In genomic region chr1:12052008-12052573, GRCh38 we compare ENCODE assay signal across 1 cellular context.
TF ChIP-seq lines count a peak whose summit lies in the region.

No MANE protein-coding gene starts in this region.

TF ChIP-seq in GM12878, 131 proteins besides CTCF, POLR2A, EP300 and RAD21 (continued from another document and continues in another):
- TF ChIP-seq ZNF687 (IDR thresholded peaks at IDR 0.05) (peak; percentile 82; the same call in 1 of the 2 replicates), SMARCA5 (IDR thresholded peaks at IDR 0.05) (peak; percentile 70; the same call in 1 of the 2 replicates), ZNF384 (IDR thresholded peaks at IDR 0.05; ENCODE audit: borderline replicate concordance, low read depth, low read length) (no peak), E2F8 (IDR thresholded peaks at IDR 0.05; ENCODE audit: low read depth, partially characterized antibody) (no peak), MTA2 (IDR thresholded peaks at IDR 0.05; ENCODE audit: low read depth) (peak; percentile 90), MTA3 (IDR thresholded peaks at IDR 0.05; ENCODE audit: borderline replicate concordance, low read length) (no peak), ZBTB33 (IDR thresholded peaks at IDR 0.05) (no peak), ZNF217 (IDR thresholded peaks at IDR 0.05) (peak; percentile 65; the same call in 1 of the 2 replicates), IRF3 (IDR thresholded peaks at IDR 0.05) (no peak), NFIC (IDR thresholded peaks at IDR 0.05; ENCODE audit: low read depth, low read length) (no peak), ZNF24 (IDR thresholded peaks at IDR 0.05) (peak; percentile 57; the same call in 1 of the 2 replicates), POU2F2 (IDR thresholded peaks at IDR 0.05; ENCODE audit: borderline replicate concordance, low read depth, low read length) (peak; percentile 91), GATAD2B (conservative IDR thresholded peaks at IDR 0.05; ENCODE audit: low read depth) (peak; percentile 99), SUZ12 (IDR thresholded peaks at IDR 0.05; ENCODE audit: unreplicated experiment) (no peak), ATF3 (IDR thresholded peaks at IDR 0.05; ENCODE audit: borderline replicate concordance, extremely low read depth, low read depth, low read length) (no peak), WRNIP1 (IDR thresholded peaks at IDR 0.05; ENCODE audit: borderline replicate concordance, low read depth, low read length) (no peak), MLLT1 (IDR thresholded peaks at IDR 0.05) (peak; percentile 66), IRF5 (IDR thresholded peaks at IDR 0.05; ENCODE audit: borderline replicate concordance) (no peak), CREB1 (IDR thresholded peaks at IDR 0.05; ENCODE audit: low read depth) (no peak), PBX3 (IDR thresholded peaks at IDR 0.05; ENCODE audit: insufficient replicate concordance, low read depth, low read length) (peak; percentile 41), BCL3 (IDR thresholded peaks at IDR 0.05; ENCODE audit: borderline replicate concordance, insufficient read depth, low read depth, low read length, poor library complexity, severe bottlenecking) (peak; percentile 98), MAX (IDR thresholded peaks at IDR 0.05; ENCODE audit: low read depth, low read length) (no peak), BCL11A (IDR thresholded peaks at IDR 0.05; ENCODE audit: low read depth, low read length) (peak; percentile 97), LARP7 (IDR thresholded peaks at IDR 0.05) (0 out of 2 replicates have a peak, but pooled peaks have one; percentile 38), JUNB (IDR thresholded peaks at IDR 0.05) (peak; percentile 99), CHD2 (IDR thresholded peaks at IDR 0.05; ENCODE audit: borderline replicate concordance, low read depth, low read length) (peak; percentile 36; the same call in 1 of the 2 replicates), SP1 (IDR thresholded peaks at IDR 0.05; ENCODE audit: low read depth, low read length) (peak; percentile 90), NR2F1 (conservative IDR thresholded peaks at IDR 0.05) (peak; percentile 92), IKZF1 (conservative IDR thresholded peaks at IDR 0.05) (peak; percentile 97), CREM (IDR thresholded peaks at IDR 0.05; ENCODE audit: low read depth) (peak; percentile 95), YY1 (IDR thresholded peaks at IDR 0.05; ENCODE audit: low read depth, low read length) (peak; percentile 67; the same call in 1 of the 2 replicates), ETV6 (conservative IDR thresholded peaks at IDR 0.05 in 1 of 2, IDR thresholded peaks at IDR 0.05 in 1 of 2; ENCODE audit: borderline replicate concordance in 1 of 2, low read depth in 1 of 2) (peak in 1 of 2 experiments; percentile 75; a peak in 2 of 4 replicates), BACH1 (IDR thresholded peaks at IDR 0.05; ENCODE audit: borderline replicate concordance) (peak; percentile 94; the same call in 1 of the 2 replicates), PRDM15 (CRISPR knock-in tag; IDR thresholded peaks at IDR 0.05) (no peak), KLF5 (IDR thresholded peaks at IDR 0.05; ENCODE audit: partially characterized antibody) (peak; percentile 58), TCF12 (IDR thresholded peaks at IDR 0.05; ENCODE audit: low read depth, low read length) (peak; percentile 89; the same call in 1 of the 2 replicates), HDAC6 (IDR thresholded peaks at IDR 0.05; ENCODE audit: unreplicated experiment) (no peak), IRF4 (IDR thresholded peaks at IDR 0.05; ENCODE audit: low read depth, low read length) (peak; percentile 99), RELA (IDR thresholded peaks at IDR 0.05; ENCODE audit: borderline replicate concordance, partially characterized antibody) (peak; percentile 69), SPI1 (IDR thresholded peaks at IDR 0.05; ENCODE audit: borderline replicate concordance, insufficient read depth, low read depth, low read length) (no peak), HDGF (IDR thresholded peaks at IDR 0.05) (peak; percentile 94)
